ENCODE assay signal across 25 cellular contexts in the genomic region with DNA sequence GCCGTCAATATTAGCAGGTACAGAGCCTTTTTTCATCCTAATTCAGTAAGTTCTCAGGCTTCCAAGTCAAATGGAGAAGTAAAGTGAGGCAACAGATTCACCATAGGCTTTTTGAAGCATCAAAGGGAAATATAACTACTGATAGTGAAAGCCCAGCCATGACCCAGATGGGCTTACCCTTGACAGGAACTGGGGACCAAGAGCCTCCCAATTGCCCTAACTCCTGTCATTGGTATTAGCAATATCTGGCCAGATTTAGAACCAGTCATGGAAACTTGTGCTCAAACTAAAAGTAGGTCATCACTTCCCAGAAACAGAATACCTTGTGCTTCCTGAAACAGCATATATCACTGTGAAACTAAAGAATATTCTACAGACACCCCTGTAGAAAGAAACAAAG. TPM values are rescaled to one million over a fixed set of nuclear protein-coding genes. Genes with fewer than 3 reads are reported as not detected.
DNase-seq lines count a peak whose midpoint lies in the region; ATAC-seq and TF ChIP-seq lines count a peak whose summit lies in the region.
"Had no signal": no experiment of that assay in that cellular context is flagged by ENCODE, and none has a peak within 500 bp of the region (broad histone marks: within the 10 kb centered on the region; RNA-seq: fewer than 3 reads in every experiment).

No MANE protein-coding gene starts in this region.

- no peak overlapping the region for H3K4me3 Mint-ChIP-seq in T-helper 1 cell treated with Interleukin-12 subunit alpha and Interleukin-12 subunit beta and Interleukin-4 antibody, amounts not matched to agents 30 μg/mL and 1 μg/mL, for 36 hours
- H3K4me3 Mint-ChIP-seq in naive thymus-derived CD4-positive, alpha-beta T cell, result peak overlapping the region in 1 of 10 donors; percentile 8
- H3K4me3 Mint-ChIP-seq: activated naive CD8-positive, alpha-beta T cell treated with anti-CD3 and anti-CD28 coated beads, Interleukin-2, amount 10 ng/mL, durations not matched to agents 7 days and 5 days had no signal

- H3K4me1 Mint-ChIP-seq in T-helper 1 cell treated with Interleukin-12 subunit alpha and Interleukin-12 subunit beta and Interleukin-4 antibody, amounts not matched to agents 30 μg/mL and 1 μg/mL, for 36 hours (ENCODE audit: low read depth), result peaks cover 16% of the 10 kb centered on the region
- H3K4me1 Mint-ChIP-seq in naive thymus-derived CD4-positive, alpha-beta T cell, result peaks cover 0 to 14% (median 0%) of the 10 kb centered on the region in 7 donors

- H3K4me3 ChIP-seq in naive thymus-derived CD4-positive, alpha-beta T cell (ENCODE audit: low read length), result no peak overlapping the region
- H3K4me3 ChIP-seq: BLaER1 treated with 17β-estradiol and CSF1 and Interleukin-3, amounts not matched to agents 10 nM and 100 nM; breast epithelium; gastroesophageal sphincter; transverse colon had no signal

- no peak for TF ChIP-seq CTCF in GM10266 (IDR thresholded peaks at IDR 0.05; ENCODE audit: control insufficient read depth, insufficient read depth, low read depth, missing control alignments)

- H3K27me3 Mint-ChIP-seq in T-helper 1 cell treated with Interleukin-12 subunit alpha and Interleukin-12 subunit beta and Interleukin-4 antibody, amounts not matched to agents 30 μg/mL and 1 μg/mL, for 36 hours (ENCODE audit: low read depth), result no peaks in the 10 kb centered on the region
- H3K27me3 Mint-ChIP-seq in naive thymus-derived CD4-positive, alpha-beta T cell, result no peaks in the 10 kb centered on the region
- H3K27me3 Mint-ChIP-seq: activated naive CD8-positive, alpha-beta T cell treated with anti-CD3 and anti-CD28 coated beads, Interleukin-2, amount 10 ng/mL, durations not matched to agents 7 days and 5 days had no signal

- DNase-seq in activated CD4-positive, alpha-beta T cell treated with anti-CD3 and anti-CD28 coated beads for 48 hours, result peak; percentile 51
- no peak for DNase-seq in activated CD4-positive, alpha-beta T cell treated with anti-CD3 and anti-CD28 coated beads for 1 hour
- DNase-seq in GM10266 (ENCODE audit: extremely low spot score), result peak; percentile 14
- DNase-seq in stimulated activated CD4-positive, alpha-beta T cell treated with anti-CD3 and anti-CD28 coated beads, Interleukin-1b, Interleukin-23, amount 100 ng/mL, for 48 hours, result peak; percentile 69
- DNase-seq in naive thymus-derived CD4-positive, alpha-beta T cell, result no peak
- DNase-seq: activated CD8-positive, alpha-beta memory T cell treated with anti-CD3 and anti-CD28 coated beads for 24 hours; activated naive CD8-positive, alpha-beta T cell treated with anti-CD3 and anti-CD28 coated beads, Interleukin-2, amount 10 ng/mL, durations not matched to agents 7 days and 5 days; dermis blood vessel endothelial cell; DMS153; erythroblast; NCI-H1417 treated with DMSO at 0.1 percent for 48 hours; NCI-H2171; NCI-H69; retina; transverse colon had no signal

- no peak overlapping the region for H3K27ac ChIP-seq in naive thymus-derived CD4-positive, alpha-beta T cell (ENCODE audit: low read depth, low read length)
- H3K27ac ChIP-seq: BLaER1 treated with 17β-estradiol and CSF1 and Interleukin-3, amounts not matched to agents 10 nM and 100 nM; breast epithelium; gastroesophageal sphincter; neutrophil; transverse colon had no signal

- no peaks in the 10 kb centered on the region for H3K9me3 ChIP-seq in naive thymus-derived CD4-positive, alpha-beta T cell (ENCODE audit: control insufficient read depth in 2 of 3, low read length in 3 of 3)
- H3K9me3 ChIP-seq: BLaER1 treated with 17β-estradiol and CSF1 and Interleukin-3, amounts not matched to agents 10 nM and 100 nM; breast epithelium; gastroesophageal sphincter; neutrophil; transverse colon had no signal

- POLR2A ChIA-PET in naive thymus-derived CD4-positive, alpha-beta T cell (lab: Charles Lee), result interaction anchor here (0.6 kb wide), 1 partner anchor 24 kb away, joined by 3 read pairs; no protein-coding TSS in a partner anchor

- CTCF ChIA-PET in naive thymus-derived CD4-positive, alpha-beta T cell (lab: Charles Lee), result no interaction called here

- H3K27me3 ChIP-seq in naive thymus-derived CD4-positive, alpha-beta T cell (ENCODE audit: control insufficient read depth in 2 of 2, insufficient read depth in 2 of 2, low read length in 2 of 2), result no peaks in the 10 kb centered on the region
- H3K27me3 ChIP-seq: BLaER1 treated with 17β-estradiol and CSF1 and Interleukin-3, amounts not matched to agents 10 nM and 100 nM; breast epithelium; gastroesophageal sphincter; neutrophil; transverse colon had no signal

- no peaks in the 10 kb centered on the region for H3K9me3 Mint-ChIP-seq in T-helper 1 cell treated with Interleukin-12 subunit alpha and Interleukin-12 subunit beta and Interleukin-4 antibody, amounts not matched to agents 30 μg/mL and 1 μg/mL, for 36 hours
- H3K9me3 Mint-ChIP-seq in naive thymus-derived CD4-positive, alpha-beta T cell, result peaks cover 0 to 1% (median 0%) of the 10 kb centered on the region in 11 donors
- H3K9me3 Mint-ChIP-seq: activated naive CD8-positive, alpha-beta T cell treated with anti-CD3 and anti-CD28 coated beads, Interleukin-2, amount 10 ng/mL, durations not matched to agents 7 days and 5 days had no signal

- H3K36me3 Mint-ChIP-seq in T-helper 1 cell treated with Interleukin-12 subunit alpha and Interleukin-12 subunit beta and Interleukin-4 antibody, amounts not matched to agents 30 μg/mL and 1 μg/mL, for 36 hours (ENCODE audit: low read depth), result peaks cover 36% of the 10 kb centered on the region
- peaks cover 1 to 39% (median 6%) of the 10 kb centered on the region in 5 donors for H3K36me3 Mint-ChIP-seq in naive thymus-derived CD4-positive, alpha-beta T cell

- peak overlapping the region; percentile 12 for H3K27ac Mint-ChIP-seq in T-helper 1 cell treated with Interleukin-12 subunit alpha and Interleukin-12 subunit beta and Interleukin-4 antibody, amounts not matched to agents 30 μg/mL and 1 μg/mL, for 36 hours
- peak overlapping the region in 3 of 9 donors; percentile 32 to 66 (median 38) for H3K27ac Mint-ChIP-seq in naive thymus-derived CD4-positive, alpha-beta T cell
- H3K27ac Mint-ChIP-seq: activated naive CD8-positive, alpha-beta T cell treated with anti-CD3 and anti-CD28 coated beads, Interleukin-2, amount 10 ng/mL, durations not matched to agents 7 days and 5 days had no signal

- intact Hi-C loops in naive thymus-derived CD4-positive, alpha-beta T cell (cut with micrococcal nuclease), result no loop called here

- no peak for ATAC-seq in HG03457 (IDR thresholded peaks at IDR 0.05; ENCODE audit: unreplicated experiment)
- ATAC-seq in HG02981 (IDR thresholded peaks at IDR 0.05; ENCODE audit: unreplicated experiment), result no peak
- ATAC-seq in naive thymus-derived CD4-positive, alpha-beta T cell, result no peak
- ATAC-seq: gastroesophageal sphincter, HCT116, Panc1 had no signal

- no peaks in the 10 kb centered on the region for H3K4me1 ChIP-seq in naive thymus-derived CD4-positive, alpha-beta T cell (ENCODE audit: control insufficient read depth in 2 of 2, insufficient read depth in 2 of 2, low read length in 2 of 2)
- H3K4me1 ChIP-seq: breast epithelium, gastroesophageal sphincter, transverse colon had no signal

- peaks cover under 1 to 18% (median 4%) of the 10 kb centered on the region in 3 experiments for H3K36me3 ChIP-seq in naive thymus-derived CD4-positive, alpha-beta T cell (ENCODE audit: control insufficient read depth in 2 of 3, insufficient read depth in 3 of 3, low read length in 3 of 3)
- H3K36me3 ChIP-seq: breast epithelium had no signal

RNA-seq across cellular contexts. Expression of a gene that starts 33.0 kb away (rescaled TPM):
- 1 to 10 TPM in 2 of 5 experiments, under 1 TPM in 2, not detected in 1; 0.69 to 2.0 (median 1.2) TPM for total RNA-seq in naive thymus-derived CD4-positive, alpha-beta T cell
- polyA plus RNA-seq in naive thymus-derived CD4-positive, alpha-beta T cell, result under 1 TPM; 0.52 to 0.71 TPM
- total RNA-seq: A172, dermis blood vessel endothelial cell, transverse colon had no signal

RNA-seq across cellular contexts. Expression of a gene that starts 51.7 kb away (rescaled TPM):
- total RNA-seq in naive thymus-derived CD4-positive, alpha-beta T cell, result 1 to 10 TPM in 2 of 5 experiments, under 1 TPM in 3; 0.05 to 4.9 (median 0.80) TPM
- polyA plus RNA-seq in naive thymus-derived CD4-positive, alpha-beta T cell, result not detected

Comparison
In these comparisons a context has a peak if more than half of its experiments do, and no peak if none do; other contexts are left out.
1. DNase-seq: peak in activated CD4-positive, alpha-beta T cell treated with anti-CD3 and anti-CD28 coated beads for 48 hours (single experiment), GM10266 (single experiment) and stimulated activated CD4-positive, alpha-beta T cell treated with anti-CD3 and anti-CD28 coated beads, Interleukin-1b, Interleukin-23, amount 100 ng/mL, for 48 hours (single experiment); none in activated CD4-positive, alpha-beta T cell treated with anti-CD3 and anti-CD28 coated beads for 1 hour (single experiment) and naive thymus-derived CD4-positive, alpha-beta T cell (0 of 9).